Comparison of ENCODE assay signal across 14 cellular contexts in genomic region chr13:40273173-40274000, GRCh38.
DNase-seq lines count a peak whose midpoint lies in the region; ATAC-seq and TF ChIP-seq lines count a peak whose summit lies in the region.
"Had no signal": no experiment of that assay in that cellular context is flagged by ENCODE, and none has a peak within 500 bp of the region (broad histone marks: within the 10 kb centered on the region; RNA-seq: fewer than 3 reads in every experiment).

No MANE protein-coding gene starts in this region.

- H3K4me1 ChIP-seq in BLaER1 (peaks cover 38% of the 10 kb centered on the region), RWPE2 (ENCODE audit: insufficient read depth, poor library complexity, severe bottlenecking) (peaks cover 19% of the 10 kb centered on the region), gastroesophageal sphincter (peaks cover 19 to 42% (median 19%) of the 10 kb centered on the region in 3 donors), stomach (peaks cover 0 to 30% (median 23%) of the 10 kb centered on the region in 4 donors)
- H3K4me1 ChIP-seq: colonic mucosa had no signal

- H3K36me3 ChIP-seq in BLaER1 (no peaks in the 10 kb centered on the region), RWPE2 (ENCODE audit: low read depth) (no peaks in the 10 kb centered on the region), gastroesophageal sphincter (no peaks in the 10 kb centered on the region), stomach (no peaks in the 10 kb centered on the region), MG63 (no peaks in the 10 kb centered on the region)
- H3K36me3 ChIP-seq: colonic mucosa, heart right ventricle had no signal

- no peaks in the 10 kb centered on the region for H3K9me3 ChIP-seq in BLaER1
- H3K9me3 ChIP-seq in RWPE2 (ENCODE audit: severe bottlenecking) = no peaks in the 10 kb centered on the region
- H3K9me3 ChIP-seq in gastroesophageal sphincter = no peaks in the 10 kb centered on the region
- no peaks in the 10 kb centered on the region for H3K9me3 ChIP-seq in stomach
- H3K9me3 ChIP-seq in MG63 = no peaks in the 10 kb centered on the region
- H3K9me3 ChIP-seq: colonic mucosa, heart right ventricle had no signal

- intact Hi-C loops in posterior cingulate gyrus (cut with DNase I) = loop anchor here (5.0 kb wide), 1 partner anchor 81 kb away; no protein-coding TSS in a partner anchor
- intact Hi-C loops in stomach (cut with DNase I; ENCODE audit: low total_unique reads) = no loop called here

- no peak for ATAC-seq in RWPE2 (ENCODE audit: low read depth)
- no peak for ATAC-seq in gastroesophageal sphincter
- ATAC-seq in GM21360 (IDR thresholded peaks at IDR 0.05; ENCODE audit: unreplicated experiment) = no peak
- ATAC-seq: left lobe of liver had no signal

- H3K27me3 ChIP-seq in BLaER1 (no peaks in the 10 kb centered on the region), RWPE2 (ENCODE audit: insufficient read depth, poor library complexity, severe bottlenecking) (no peaks in the 10 kb centered on the region), gastroesophageal sphincter (no peaks in the 10 kb centered on the region), stomach (no peaks in the 10 kb centered on the region), MG63 (no peaks in the 10 kb centered on the region)
- H3K27me3 ChIP-seq: colonic mucosa, heart right ventricle had no signal

- 75 to 91% methylated on average over 1 to 7 of the region's 11 CpGs for WGBS in gastroesophageal sphincter (ENCODE audit: low coverage in 1 of 2), 2 donors
- 87 to 93% (median 92%) methylated on average over 11 of the region's 11 CpGs for WGBS in stomach, 5 donors

- peak overlapping the region; percentile 79 for H3K4me2 ChIP-seq in BLaER1

- no peak overlapping the region for H3K27ac ChIP-seq in BLaER1
- H3K27ac ChIP-seq in RWPE2 (ENCODE audit: poor library complexity, severe bottlenecking) = peak overlapping the region; percentile 64
- H3K27ac ChIP-seq in gastroesophageal sphincter = peak overlapping the region; percentile 83 to 97 (median 86)
- H3K27ac ChIP-seq in stomach = peak overlapping the region in 1 of 5 donors; percentile 82
- H3K27ac ChIP-seq: colonic mucosa had no signal

- H4K20me1 ChIP-seq in BLaER1 = no peaks in the 10 kb centered on the region

- TF ChIP-seq EP300 in gastroesophageal sphincter (IDR thresholded peaks at IDR 0.05) (no peak), stomach (IDR thresholded peaks at IDR 0.05) (no peak)

- TF ChIP-seq CTCF in RWPE2 (IDR thresholded peaks at IDR 0.05; ENCODE audit: poor library complexity, severe bottlenecking) = no peak
- no peak for TF ChIP-seq CTCF in gastroesophageal sphincter (IDR thresholded peaks at IDR 0.05)
- TF ChIP-seq CTCF in stomach (IDR thresholded peaks at IDR 0.05) = no peak

- DNase-seq in RWPE2 (ENCODE audit: low spot score) (no peak), posterior cingulate gyrus (peak; percentile 32 to 92 (median 44)), stomach (no peak), DMS 273 treated with DMSO at 0.1 percent for 48 hours (lab: John Stamatoyannopoulos, UW) (no peak), MG63 (no peak)
- DNase-seq: activated CD4-positive, alpha-beta memory T cell treated with anti-CD3 and anti-CD28 coated beads, Interleukin-2, amount 10 ng/mL, durations not matched to agents 7 days and 5 days; colonic mucosa; heart right ventricle; naive thymus-derived CD4-positive, alpha-beta T cell; NCI-H2107 had no signal

- TF ChIP-seq POLR2A in gastroesophageal sphincter (IDR thresholded peaks at IDR 0.05) (no peak), stomach (IDR thresholded peaks at IDR 0.05) (no peak)

- no peak overlapping the region for H3K9ac ChIP-seq in BLaER1

- no peak overlapping the region for H3K4me3 ChIP-seq in BLaER1
- no peak overlapping the region for H3K4me3 ChIP-seq in RWPE2 (ENCODE audit: severe bottlenecking)
- no peak overlapping the region for H3K4me3 ChIP-seq in gastroesophageal sphincter
- no peak overlapping the region for H3K4me3 ChIP-seq in stomach
- H3K4me3 ChIP-seq in MG63 = no peak overlapping the region
- H3K4me3 ChIP-seq: colonic mucosa, heart right ventricle had no signal

Comparison
In these comparisons a context has a peak if more than half of its experiments do, and no peak if none do; other contexts are left out.
1. DNase-seq: peak in posterior cingulate gyrus (10 of 10); none in RWPE2 (single experiment), stomach (single experiment), DMS 273 treated with DMSO at 0.1 percent for 48 hours (single experiment) and MG63 (single experiment).